ENCODE assay signal across 21 cellular contexts in genomic region chr18:48534364-48534763, GRCh38. TPM values are rescaled to one million over a fixed set of nuclear protein-coding genes. Genes with fewer than 3 reads are reported as not detected.
DNase-seq lines count a peak whose midpoint lies in the region; ATAC-seq, FAIRE-seq and TF ChIP-seq lines count a peak whose summit lies in the region.
"Had no signal": no experiment of that assay in that cellular context is flagged by ENCODE, and none has a peak within 500 bp of the region (broad histone marks: within the 10 kb centered on the region; RNA-seq: fewer than 3 reads in every experiment).

No MANE protein-coding gene starts in this region.

- no peak overlapping the region for H2BK120ac ChIP-seq in mesendoderm (ENCODE audit: low read depth, low read length)

- no peaks in the 10 kb centered on the region for H4K20me1 ChIP-seq in OCI-LY3 (ENCODE audit: insufficient read depth, low read length)
- no peaks in the 10 kb centered on the region for H4K20me1 ChIP-seq in endothelial cell of umbilical vein (replicated peaks; ENCODE audit: control insufficient read depth, extremely low read depth, insufficient read depth, low read length)

- no peak overlapping the region for H3K23ac ChIP-seq in mesendoderm (ENCODE audit: low read length)

- no peak overlapping the region for H4K8ac ChIP-seq in mesendoderm (ENCODE audit: low read depth, low read length)

- H4K5ac ChIP-seq in mesendoderm (ENCODE audit: low read length): no peak overlapping the region

- no peak overlapping the region for H3K4me3 Mint-ChIP-seq in Calu3 (ENCODE audit: low read depth, unreplicated experiment)
- no peak overlapping the region for H3K4me3 Mint-ChIP-seq in activated CD8-positive, alpha-beta T cell treated with anti-CD3 and anti-CD28 coated beads for 36 hours
- H3K4me3 Mint-ChIP-seq: activated CD4-positive, alpha-beta T cell treated with anti-CD3 and anti-CD28 coated beads, Interleukin-2, amount 10 ng/mL, durations not matched to agents 7 days and 5 days; memory B cell had no signal

- H3K9me1 ChIP-seq in endothelial cell of umbilical vein (replicated peaks; ENCODE audit: control insufficient read depth, extremely low read depth, insufficient read depth, low read length): no peaks in the 10 kb centered on the region

- H3K27me3 Mint-ChIP-seq in Calu3 (ENCODE audit: unreplicated experiment): peaks cover 27% of the 10 kb centered on the region
- peaks cover 10% of the 10 kb centered on the region for H3K27me3 Mint-ChIP-seq in activated CD8-positive, alpha-beta T cell treated with anti-CD3 and anti-CD28 coated beads for 36 hours

- H2AK5ac ChIP-seq in mesendoderm (ENCODE audit: low read length): no peak overlapping the region

- no peak overlapping the region for H2BK15ac ChIP-seq in mesendoderm (replicated peaks; ENCODE audit: low read depth)

- H3K9me3 Mint-ChIP-seq in Calu3 (ENCODE audit: low read depth, unreplicated experiment): no peaks in the 10 kb centered on the region
- H3K9me3 Mint-ChIP-seq in activated CD8-positive, alpha-beta T cell treated with anti-CD3 and anti-CD28 coated beads for 36 hours: no peaks in the 10 kb centered on the region
- H3K9me3 Mint-ChIP-seq: activated CD4-positive, alpha-beta T cell treated with anti-CD3 and anti-CD28 coated beads, Interleukin-2, amount 10 ng/mL, durations not matched to agents 7 days and 5 days; memory B cell had no signal

- no peak for TF ChIP-seq POLR2A in endothelial cell of umbilical vein (IDR thresholded peaks at IDR 0.05; ENCODE audit: low read depth, low read length)

- peak; percentile 76 for FAIRE-seq in endothelial cell of umbilical vein (lab: Jason Lieb, UNC)
- FAIRE-seq: TTC549 had no signal

- no peak overlapping the region for H3K27ac Mint-ChIP-seq in Calu3 (ENCODE audit: unreplicated experiment)
- H3K27ac Mint-ChIP-seq in activated CD8-positive, alpha-beta T cell treated with anti-CD3 and anti-CD28 coated beads for 36 hours: no peak overlapping the region
- H3K27ac Mint-ChIP-seq: activated CD4-positive, alpha-beta T cell treated with anti-CD3 and anti-CD28 coated beads, Interleukin-2, amount 10 ng/mL, durations not matched to agents 7 days and 5 days; memory B cell had no signal

- dilution Hi-C loops in endothelial cell of umbilical vein (cut with MboI; ENCODE audit: extremely low pct_ligation_motif_present, low sequenced_read_pairs): no loop called here

- H2AFZ ChIP-seq in OCI-LY3 (ENCODE audit: low read depth, low read length): peak overlapping the region; percentile 76; the same call in 1 of the 2 replicates
- peak overlapping the region; percentile 6 for H2AFZ ChIP-seq in endothelial cell of umbilical vein (ENCODE audit: low read depth, low read length)
- H2AFZ ChIP-seq: PC-9 had no signal

- no peaks in the 10 kb centered on the region for H3K79me1 ChIP-seq in mesendoderm (ENCODE audit: low read length)

- no peak for ATAC-seq in activated CD8-positive, alpha-beta T cell treated with anti-CD3 and anti-CD28 coated beads for 36 hours

- TF ChIP-seq CTCF in AG10803 (conservative IDR thresholded peaks at IDR 0.05; ENCODE audit: low read length) (no peak), OCI-LY3 (IDR thresholded peaks at IDR 0.05; ENCODE audit: low read depth, low read length) (no peak), endothelial cell of umbilical vein (IDR thresholded peaks at IDR 0.05; ENCODE audit: extremely low read depth in 1 of 2, insufficient read depth in 1 of 2, low read depth in 1 of 2, low read length in 2 of 2) (no peak), Calu3 (IDR thresholded peaks at IDR 0.05; ENCODE audit: unreplicated experiment) (no peak)
- TF ChIP-seq CTCF in activated CD8-positive, alpha-beta T cell treated with anti-CD3 and anti-CD28 coated beads for 36 hours (IDR thresholded peaks at IDR 0.05): no peak

- no peaks in the 10 kb centered on the region for H3K36me3 ChIP-seq in OCI-LY3 (replicated peaks; ENCODE audit: low read depth, low read length)
- no peaks in the 10 kb centered on the region for H3K36me3 ChIP-seq in endothelial cell of umbilical vein (ENCODE audit: control insufficient read depth in 2 of 2, extremely low read depth in 1 of 2, insufficient read depth in 2 of 2, low read length in 2 of 2)
- H3K36me3 ChIP-seq in mesendoderm (ENCODE audit: control insufficient read depth, insufficient read depth, low read length): no peaks in the 10 kb centered on the region
- H3K36me3 ChIP-seq: cardiac muscle cell had no signal

- H3K18ac ChIP-seq in mesendoderm (ENCODE audit: low read length): no peak overlapping the region

- peak; percentile 59 for DNase-seq in AG10803 (ENCODE audit: low read depth)
- DNase-seq in endothelial cell of umbilical vein (ENCODE audit: low read depth, low spot score): peak; percentile 19
- DNase-seq in mesendoderm: peak; percentile 27
- no peak for DNase-seq in germinal center (ENCODE audit: low spot score)
- DNase-seq in stimulated activated CD4-positive, alpha-beta T cell treated with anti-CD3 and anti-CD28 coated beads, Interleukin-4, amount 100 ng/mL, for 24 hours: no peak
- no peak for DNase-seq in Calu3
- no peak for DNase-seq in activated CD8-positive, alpha-beta T cell treated with anti-CD3 and anti-CD28 coated beads for 36 hours
- DNase-seq: activated CD4-positive, alpha-beta T cell treated with anti-CD3 and anti-CD28 coated beads, Interleukin-2, amount 10 ng/mL, durations not matched to agents 7 days and 5 days; activated naive CD4-positive, alpha-beta T cell treated with anti-CD3 and anti-CD28 coated beads, Interleukin-2, amount 50 U/mL, for 16 hours; AML-193; Caco-2; effector memory CD4-positive, alpha-beta T cell; NCI-H2029 treated with DMSO at 0.1 percent for 48 hours; PC-9; retina; stimulated activated CD4-positive, alpha-beta T cell treated with anti-CD3 and anti-CD28 coated beads, Interleukin-1b, Interleukin-23, amount 100 ng/mL, for 48 hours; substantia nigra had no signal

- H3K36me3 Mint-ChIP-seq in Calu3 (ENCODE audit: insufficient read depth, unreplicated experiment): peaks cover 11% of the 10 kb centered on the region
- no peaks in the 10 kb centered on the region for H3K36me3 Mint-ChIP-seq in activated CD8-positive, alpha-beta T cell treated with anti-CD3 and anti-CD28 coated beads for 36 hours (ENCODE audit: low read depth)
- H3K36me3 Mint-ChIP-seq: memory B cell had no signal

- no peak overlapping the region for H3K4ac ChIP-seq in mesendoderm (ENCODE audit: low read depth, low read length)

- no peak overlapping the region for H2BK5ac ChIP-seq in mesendoderm (ENCODE audit: low read length)

- peak overlapping the region; percentile 62; the same call in 1 of the 2 replicates for H3K4me2 ChIP-seq in OCI-LY3 (ENCODE audit: low read length)
- no peak overlapping the region for H3K4me2 ChIP-seq in endothelial cell of umbilical vein (ENCODE audit: insufficient read depth, low read length)
- H3K4me2 ChIP-seq in mesendoderm (ENCODE audit: low read length): no peak overlapping the region
- H3K4me2 ChIP-seq: PC-9 had no signal

- H3K9me3 ChIP-seq in OCI-LY3 (ENCODE audit: insufficient read depth, low read length) (no peaks in the 10 kb centered on the region), endothelial cell of umbilical vein (replicated peaks; ENCODE audit: control insufficient read depth, insufficient read depth, low read length) (no peaks in the 10 kb centered on the region)
- H3K9me3 ChIP-seq: Caco-2 had no signal

- CTCF ChIA-PET in endothelial cell of umbilical vein (lab: Charles Lee): interaction anchor here (0.7 to 1.8 kb wide), 2 partner anchors 48 to 103 kb away, joined by 3 to 5 read pairs; no protein-coding TSS in a partner anchor
- CTCF ChIA-PET in Calu3 (lab: Charles Lee): no interaction called here
- CTCF ChIA-PET in activated CD8-positive, alpha-beta T cell treated with anti-CD3 and anti-CD28 coated beads for 36 hours (lab: Charles Lee): no interaction called here

- H3K4me3 ChIP-seq in AG10803 (ENCODE audit: low read length): no peak overlapping the region
- H3K4me3 ChIP-seq in OCI-LY3 (ENCODE audit: low read length): no peak overlapping the region
- H3K4me3 ChIP-seq in endothelial cell of umbilical vein (replicated peaks in 1 of 3; ENCODE audit: insufficient read depth in 1 of 3, low read depth in 1 of 3, low read length in 3 of 3): no peak overlapping the region
- H3K4me3 ChIP-seq in mesendoderm (ENCODE audit: low read length): no peak overlapping the region
- H3K4me3 ChIP-seq: cardiac muscle cell, PC-9 had no signal

- H3K4me1 ChIP-seq in OCI-LY3 (ENCODE audit: low read length) (peaks cover 38% of the 10 kb centered on the region), endothelial cell of umbilical vein (ENCODE audit: control insufficient read depth, extremely low read depth, insufficient read depth, low read length) (peaks cover 22% of the 10 kb centered on the region), mesendoderm (ENCODE audit: control insufficient read depth, low read depth, low read length) (peaks cover 7% of the 10 kb centered on the region)

- POLR2A ChIA-PET in endothelial cell of umbilical vein (lab: Charles Lee): no interaction called here
- POLR2A ChIA-PET in activated CD8-positive, alpha-beta T cell treated with anti-CD3 and anti-CD28 coated beads for 36 hours (lab: Charles Lee): no interaction called here

- BruUV-seq in endothelial cell of umbilical vein (replicated peaks; lab: Mats Ljungman, UMichigan) (no TSS peak), Calu3 (replicated peaks; lab: Mats Ljungman, UMichigan) (no TSS peak)

- H3K27ac ChIP-seq in OCI-LY3 (ENCODE audit: low read length) (no peak overlapping the region), endothelial cell of umbilical vein (ENCODE audit: insufficient read depth, low read depth, low read length) (no peak overlapping the region), mesendoderm (ENCODE audit: low read depth, low read length) (no peak overlapping the region)
- H3K27ac ChIP-seq: cardiac muscle cell, PC-9 had no signal

- H3K79me2 ChIP-seq in OCI-LY3 (ENCODE audit: low read length) (peaks cover 2% of the 10 kb centered on the region; the same call in 1 of the 2 replicates), endothelial cell of umbilical vein (ENCODE audit: control insufficient read depth, insufficient read depth, low read length) (peaks cover 2% of the 10 kb centered on the region), mesendoderm (ENCODE audit: control insufficient read depth, insufficient read depth, low read length) (no peaks in the 10 kb centered on the region)

- intact Hi-C loops in endothelial cell of umbilical vein (cut with micrococcal nuclease): loop anchor here (10.0 kb wide), 1 partner anchor 530 kb away; no protein-coding TSS in a partner anchor
- intact Hi-C loops in Calu3 (cut with micrococcal nuclease; ENCODE audit: unreplicated experiment): no loop called here
- intact Hi-C loops in activated CD8-positive, alpha-beta T cell treated with anti-CD3 and anti-CD28 coated beads for 36 hours (cut with micrococcal nuclease): no loop called here

- no peaks in the 10 kb centered on the region for H3K4me1 Mint-ChIP-seq in Calu3 (ENCODE audit: low read depth, unreplicated experiment)
- peaks cover 2% of the 10 kb centered on the region for H3K4me1 Mint-ChIP-seq in activated CD8-positive, alpha-beta T cell treated with anti-CD3 and anti-CD28 coated beads for 36 hours (ENCODE audit: low read depth)
- H3K4me1 Mint-ChIP-seq: memory B cell had no signal

- H3K9ac ChIP-seq in OCI-LY3 (ENCODE audit: low read length) (no peak overlapping the region), endothelial cell of umbilical vein (replicated peaks; ENCODE audit: extremely low read depth, insufficient read depth, low read length) (no peak overlapping the region), mesendoderm (ENCODE audit: low read length) (no peak overlapping the region)

- no CpG with 5 or more reads among the region's 3 CpGs for WGBS in mesendoderm (ENCODE audit: extremely low coverage, insufficient coverage, low lambda C conversion rate)

- H3K27me3 ChIP-seq in OCI-LY3 (ENCODE audit: low read depth, low read length): no peaks in the 10 kb centered on the region
- H3K27me3 ChIP-seq in endothelial cell of umbilical vein (ENCODE audit: control insufficient read depth in 2 of 2, insufficient read depth in 2 of 2, low read length in 2 of 2): no peaks in the 10 kb centered on the region
- H3K27me3 ChIP-seq in mesendoderm (ENCODE audit: insufficient read depth, low read length, poor library complexity): no peaks in the 10 kb centered on the region
- H3K27me3 ChIP-seq: cardiac muscle cell had no signal

- no peak overlapping the region for H3K56ac ChIP-seq in mesendoderm (ENCODE audit: low read length)

RNA-seq across cellular contexts. Expression of gene CTIF, which starts 4.5 kb away (rescaled TPM):
- total RNA-seq in endothelial cell of umbilical vein (49.4 and 57.7 TPM in 2 replicates), Calu3 (2022) (33.2 and 40.8 TPM in 2 replicates)
- polyA plus RNA-seq in endothelial cell of umbilical vein: 20.9 and 24.1 TPM in 2 replicates
- 13.1 and 19.0 TPM in 2 replicates for polyA plus RNA-seq in endothelial cell of umbilical vein (2011; cell fraction: cytosol; rRNA removed)
- polyA plus RNA-seq in endothelial cell of umbilical vein (2011; cell fraction: nucleus; rRNA removed): 64.5 and 75.2 TPM in 2 replicates
- 25.8 and 30.4 TPM in 2 replicates for polyA plus RNA-seq in endothelial cell of umbilical vein (2012)
- 43.4 and 54.5 TPM in 2 replicates for polyA minus RNA-seq in endothelial cell of umbilical vein
- polyA minus RNA-seq in endothelial cell of umbilical vein (2011; cell fraction: cytosol; rRNA and poly(A)+ RNA removed): 8.0 TPM
- polyA minus RNA-seq in endothelial cell of umbilical vein (2011; cell fraction: nucleus; rRNA and poly(A)+ RNA removed): 61.2 and 104 TPM in 2 replicates
- polyA plus RNA-seq in mesendoderm (2013, experiment 1 of 2): 11.5 TPM
- polyA plus RNA-seq in mesendoderm (2013, experiment 2 of 2): 14.5 TPM
- total RNA-seq in activated CD8-positive, alpha-beta T cell treated with anti-CD3 and anti-CD28 coated beads for 36 hours: 1 to 10 TPM; 3.2 to 3.5 TPM

Comparison
In these comparisons a context has a peak if more than half of its experiments do, and no peak if none do; other contexts are left out.
1. DNase-seq: peak in AG10803 (single experiment), endothelial cell of umbilical vein (single experiment) and mesendoderm (single experiment); none in germinal center (single experiment), stimulated activated CD4-positive, alpha-beta T cell treated with anti-CD3 and anti-CD28 coated beads, Interleukin-4, amount 100 ng/mL, for 24 hours (single experiment), Calu3 (single experiment) and activated CD8-positive, alpha-beta T cell treated with anti-CD3 and anti-CD28 coated beads for 36 hours (single experiment).